Comparison of ENCODE assay signal across 8 cellular contexts in genomic region chr4:14254252-14254651, GRCh38.
A peak's percentile ranks its signal among the peaks of the same experiment; 100 is the strongest.
DNase-seq lines count a peak whose midpoint lies in the region; ATAC-seq, FAIRE-seq and TF ChIP-seq lines count a peak whose summit lies in the region.

No MANE protein-coding gene starts in this region.

- intact Hi-C loops in left lung (cut with DNase I), result no loop called here

- TF ChIP-seq CTCF in AG10803 (conservative IDR thresholded peaks at IDR 0.05; ENCODE audit: low read length) (peak; percentile 71), astrocyte of the spinal cord (IDR thresholded peaks at IDR 0.05; ENCODE audit: low read depth, low read length) (peak; percentile 64), left lung (IDR thresholded peaks at IDR 0.05) (peak; percentile 54), D721Med (IDR thresholded peaks at IDR 0.05; ENCODE audit: insufficient read depth, missing control alignments) (no peak)

- H3K36me3 ChIP-seq in left lung, result no peaks in the 10 kb centered on the region

- in situ Hi-C loops in astrocyte of the spinal cord (cut with HindIII; ENCODE audit: low sequenced_read_pairs), result no loop called here

- no peak overlapping the region for H3K27ac ChIP-seq in left lung

- DNase-seq in AG10803 (ENCODE audit: low read depth) (peak; percentile 34), astrocyte of the spinal cord (ENCODE audit: low read depth, low spot score) (peak; percentile 17), left lung (peak in 1 of 2 donors; percentile 36), D721Med (ENCODE audit: insufficient read length, low spot score) (no peak), epidermal melanocyte (ENCODE audit: insufficient read length, low spot score) (no peak)

- no peak for FAIRE-seq in D721Med (lab: Jason Lieb, UNC)

- no peaks in the 10 kb centered on the region for H3K27me3 ChIP-seq in left lung

- no peaks in the 10 kb centered on the region for H3K4me1 ChIP-seq in left lung

- H3K9me3 ChIP-seq in left lung, result peaks cover 0 to 3% of the 10 kb centered on the region in 2 donors

- H3K4me3 ChIP-seq in AG10803 (ENCODE audit: low read length) (no peak overlapping the region), astrocyte of the spinal cord (ENCODE audit: low read depth, low read length) (no peak overlapping the region), left lung (no peak overlapping the region)

- ATAC-seq in GM18511 (IDR thresholded peaks at IDR 0.05; ENCODE audit: unreplicated experiment), result peak; percentile 74
- ATAC-seq in HG03520 (IDR thresholded peaks at IDR 0.05; ENCODE audit: unreplicated experiment), result peak; percentile 81
- peak; percentile 82 for ATAC-seq in left lung
- ATAC-seq in GM21825 (IDR thresholded peaks at IDR 0.05; ENCODE audit: unreplicated experiment), result no peak

Comparison
In these comparisons a context has a peak if more than half of its experiments do, and no peak if none do; other contexts are left out.
1. DNase-seq: peak in AG10803 (single experiment) and astrocyte of the spinal cord (single experiment); none in D721Med (single experiment) and epidermal melanocyte (single experiment).